Comparison of ENCODE assay signal across 8 cellular contexts in the genomic region with DNA sequence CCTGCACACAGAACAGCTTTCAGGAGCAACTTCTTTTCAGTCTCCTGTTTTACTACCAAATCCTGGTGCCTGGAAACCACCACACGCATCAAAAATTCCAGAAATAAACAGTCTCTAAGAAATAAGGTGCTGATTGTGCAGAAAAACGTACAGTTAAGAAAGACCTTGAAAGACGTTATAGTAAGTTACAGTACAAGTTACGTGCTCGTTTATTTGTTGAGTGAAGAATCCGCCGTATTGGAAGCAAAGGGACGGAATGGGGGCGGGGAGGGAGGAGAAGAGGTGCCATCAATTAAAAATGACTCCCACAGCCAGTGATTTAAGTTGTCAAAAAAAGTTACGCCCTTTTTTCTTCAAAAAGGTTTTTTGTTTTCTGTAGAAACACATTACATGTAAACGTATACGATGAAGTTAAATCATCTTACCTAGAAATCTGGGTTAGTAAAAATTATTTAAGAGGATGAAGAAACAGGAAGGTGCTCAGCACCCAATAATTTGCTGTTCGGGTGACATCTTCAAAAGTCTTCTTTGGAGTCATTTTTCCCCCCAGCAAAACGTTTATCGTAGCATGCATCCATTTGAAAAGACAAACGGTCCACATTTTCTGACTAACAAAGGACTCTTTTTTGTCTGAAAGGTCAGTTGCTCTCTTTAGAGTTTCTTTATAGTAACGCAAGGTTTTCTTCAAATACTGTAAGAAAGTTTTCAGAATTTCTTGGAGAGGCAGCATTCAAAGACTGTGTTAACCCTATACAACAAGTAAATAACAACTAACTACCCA. TPM values are rescaled to one million over a fixed set of nuclear protein-coding genes. Genes with fewer than 3 reads are reported as not detected.
DNase-seq lines count a peak whose midpoint lies in the region; ATAC-seq, FAIRE-seq and TF ChIP-seq lines count a peak whose summit lies in the region.

No MANE protein-coding gene starts in this region.

- peaks cover 69% of the 10 kb centered on the region for H3K4me1 Mint-ChIP-seq in chondrocyte (ENCODE audit: low read depth)

- WGBS in A549 (ENCODE audit: missing lambda C conversion rate), result 19% methylated on average over 17 of the region's 17 CpGs
- 6% methylated on average over 15 of the region's 17 CpGs for WGBS in HUES64

- DNase-seq in A549 (ENCODE audit: low read depth in 1 of 2, low spot score in 1 of 2), result no peak
- no peak for DNase-seq in chondrocyte (ENCODE audit: low spot score)
- DNase-seq in 8988T, result no peak
- no peak for DNase-seq in stimulated activated CD4-positive, alpha-beta T cell treated with anti-CD3 and anti-CD28 coated beads, Interleukin-1b, Interleukin-23, amount 100 ng/mL, for 48 hours

- H3K27me3 ChIP-seq in HUES64 (ENCODE audit: insufficient read depth, low read length) (peaks cover 8% of the 10 kb centered on the region; the same call in 1 of the 2 replicates), muscle layer of colon (ENCODE audit: control insufficient read depth in 1 of 2, insufficient read depth in 2 of 2, low read length in 2 of 2) (no peaks in the 10 kb centered on the region)

- H3K27ac Mint-ChIP-seq in chondrocyte (ENCODE audit: unreplicated experiment), result peak overlapping the region; percentile 94

- H3K27ac ChIP-seq in A549 (peak overlapping the region; percentile 92 to 95), HUES64 (ENCODE audit: low read depth, low read length) (peak overlapping the region; percentile 78), muscle layer of colon (ENCODE audit: low read depth, low read length) (peak overlapping the region; percentile 79)

- H3K27me3 Mint-ChIP-seq in chondrocyte (ENCODE audit: low read depth), result no peaks in the 10 kb centered on the region

- peak; percentile 54 for FAIRE-seq in A549 (lab: Jason Lieb, UNC)

- POLR2A ChIA-PET in A549 (lab: Yijun Ruan, JAX), result interaction anchor here (0.6 to 1.5 kb wide), 18 partner anchors 11 to 110 kb away, joined by 3 to 13 read pairs (median 4); partner anchors contain the start of gene LARP6

- H3K4me1 ChIP-seq in A549 (peaks cover 40% of the 10 kb centered on the region), HUES64 (ENCODE audit: insufficient read depth, low read length) (peaks cover 14% of the 10 kb centered on the region), muscle layer of colon (ENCODE audit: insufficient read depth, low read length) (peaks cover 6% of the 10 kb centered on the region)

- H3K36me3 ChIP-seq in HUES64 (ENCODE audit: insufficient read depth, low read length) (no peaks in the 10 kb centered on the region), muscle layer of colon (ENCODE audit: insufficient read depth, low read length) (no peaks in the 10 kb centered on the region)

- ATAC-seq in A549 (no peak; a peak in 1 of 6 replicates), HG02840 (IDR thresholded peaks at IDR 0.05; ENCODE audit: low FRiP score, unreplicated experiment) (no peak), GM19463 (IDR thresholded peaks at IDR 0.05; ENCODE audit: unreplicated experiment) (no peak)

- no peaks in the 10 kb centered on the region for H3K9me3 ChIP-seq in A549
- no peaks in the 10 kb centered on the region for H3K9me3 ChIP-seq in HUES64 (ENCODE audit: insufficient read depth, low read depth, low read length)
- H3K9me3 ChIP-seq in muscle layer of colon (ENCODE audit: low read length), result no peaks in the 10 kb centered on the region

- TF ChIP-seq CTCF in A549 (IDR thresholded peaks at IDR 0.05), result no peak
- no peak for TF ChIP-seq CTCF in chondrocyte (IDR thresholded peaks at IDR 0.05)

- no peak for TF ChIP-seq EP300 in A549 (IDR thresholded peaks at IDR 0.05)

- TF ChIP-seq POLR2A in A549 (IDR thresholded peaks at IDR 0.05; ENCODE audit: low read length), result no peak

- H3K36me3 Mint-ChIP-seq in chondrocyte (ENCODE audit: low read depth), result peaks cover 2% of the 10 kb centered on the region

- CTCF ChIA-PET in A549 (lab: Yijun Ruan, JAX), result interaction anchor here (0.7 to 3.5 kb wide), 7 partner anchors 9 to 99 kb away, joined by 3 to 35 read pairs (median 4); no protein-coding TSS in a partner anchor

- H3K4me3 ChIP-seq in A549, result peak overlapping the region; percentile 93
- peak overlapping the region; percentile 88 for H3K4me3 ChIP-seq in HUES64 (ENCODE audit: low read length)
- peak overlapping the region; percentile 40 to 73 for H3K4me3 ChIP-seq in muscle layer of colon (ENCODE audit: low read depth in 1 of 2, low read length in 2 of 2)

- no peaks in the 10 kb centered on the region for H3K9me3 Mint-ChIP-seq in chondrocyte (ENCODE audit: low read depth)

- H3K4me2 ChIP-seq in A549, result peak overlapping the region; percentile 88

- no peak; a peak in 1 of 5 replicates for TF ChIP-seq RAD21 in A549 (conservative IDR thresholded peaks at IDR 0.05 in 1 of 2, IDR thresholded peaks at IDR 0.05 in 1 of 2)

- H3K9ac ChIP-seq in HUES64 (ENCODE audit: low read depth, low read length) (peak overlapping the region; percentile 65), muscle layer of colon (ENCODE audit: low read length) (peak overlapping the region; percentile 50)

- H3K4me3 Mint-ChIP-seq in chondrocyte (ENCODE audit: unreplicated experiment), result peak overlapping the region; percentile 91

TF ChIP-seq in A549, 52 proteins besides CTCF, POLR2A, EP300 and RAD21:
- TF ChIP-seq ZC3H11A (IDR thresholded peaks at IDR 0.05) (no peak), MAFK (IDR thresholded peaks at IDR 0.05; ENCODE audit: partially characterized antibody) (peak; percentile 98)
TF ChIP-seq in A549: peak in this region for 1.

RNA-seq across cellular contexts. Expression of gene UACA, which starts 0.8 kb away (rescaled TPM):
- 80.4 and 81.1 TPM in 2 replicates for polyA plus RNA-seq in A549 (2011; rRNA removed)
- polyA plus RNA-seq in A549 (2012; cell fraction: cytosol; rRNA removed), result 15.8 and 18.6 TPM in 2 replicates
- 46.7 and 59.5 TPM in 2 replicates for polyA plus RNA-seq in A549 (2012; cell fraction: nucleus; rRNA removed)
- 31.9 to 39.4 TPM (median 33.5 TPM) in 3 replicates for polyA plus RNA-seq in A549 (2017; fragmentation: RNase III; extraction: RNeasy Plus Mini Kit Qiagen cat#74134 plus additional on column Dnase treatment)
- polyA minus RNA-seq in A549 (2011; rRNA and poly(A)+ RNA removed), result 207 and 228 TPM in 2 replicates
- polyA plus RNA-seq in HUES64 (2013, experiment 1 of 2), result 19.1 TPM
- polyA plus RNA-seq in HUES64 (2013, experiment 2 of 2), result 28.1 TPM
- 171 to 275 TPM (median 249 TPM) in 3 replicates for total RNA-seq in chondrocyte
